ENCODE assay signal across 19 cellular contexts in genomic region chr2:33126973-33127372, GRCh38.
DNase-seq lines count a peak whose midpoint lies in the region; ATAC-seq and TF ChIP-seq lines count a peak whose summit lies in the region.
"Had no signal": no experiment of that assay in that cellular context is flagged by ENCODE, and none has a peak within 500 bp of the region (broad histone marks: within the 10 kb centered on the region; RNA-seq: fewer than 3 reads in every experiment).

No MANE protein-coding gene starts in this region.

- H3K36me3 ChIP-seq in right atrium auricular region = no peaks in the 10 kb centered on the region
- H3K36me3 ChIP-seq: upper lobe of left lung had no signal

- intact Hi-C loops in Right ventricle myocardium superior (cut with DNase I) = no loop called here

- peaks cover 0 to 5% of the 10 kb centered on the region in 2 donors for H3K4me1 ChIP-seq in right atrium auricular region
- H3K4me1 ChIP-seq: upper lobe of left lung had no signal

- ATAC-seq in Right ventricle myocardium superior (ENCODE audit: poor library complexity) = no peak
- ATAC-seq in GM18870 (IDR thresholded peaks at IDR 0.05; ENCODE audit: unreplicated experiment) = no peak
- no peak for ATAC-seq in stimulated activated effector memory CD8-positive, alpha-beta T cell treated with anti-CD3 and anti-CD28 coated beads, Interleukin-12 subunit alpha, Interleukin-12 subunit beta, amount 100 ng/mL, for 72 hours
- ATAC-seq: CD8-positive, alpha-beta T cell; left lobe of liver; Right ventricle myocardium inferior had no signal

- H3K4me3 Mint-ChIP-seq in stimulated activated effector memory CD8-positive, alpha-beta T cell treated with anti-CD3 and anti-CD28 coated beads, Interleukin-12 subunit alpha, Interleukin-12 subunit beta, amount 100 ng/mL, for 72 hours = no peak overlapping the region
- H3K4me3 Mint-ChIP-seq: CD8-positive, alpha-beta T cell had no signal

- TF ChIP-seq CTCF in right atrium auricular region (IDR thresholded peaks at IDR 0.05) (no peak), foreskin fibroblast (IDR thresholded peaks at IDR 0.05; ENCODE audit: low read depth, low read length) (no peak)

- no peak for DNase-seq in right atrium auricular region (ENCODE audit: low spot score)
- DNase-seq in Right ventricle myocardium superior = no peak
- DNase-seq in astrocyte of the hippocampus (ENCODE audit: low read depth, low spot score) = peak; percentile 42
- peak; percentile 64 to 83 for DNase-seq in foreskin fibroblast
- no peak for DNase-seq in NCI-H2196 (lab: John Stamatoyannopoulos, UW; ENCODE audit: unreplicated experiment)
- no peak for DNase-seq in activated gamma-delta T cell (lab: John Stamatoyannopoulos, UW)
- no peak for DNase-seq in stimulated activated effector memory CD8-positive, alpha-beta T cell treated with anti-CD3 and anti-CD28 coated beads, Interleukin-12 subunit alpha, Interleukin-12 subunit beta, amount 100 ng/mL, for 72 hours (ENCODE audit: low spot score in 2 of 2)
- DNase-seq: activated CD4-positive, alpha-beta T cell treated with anti-CD3 and anti-CD28 coated beads for 1 hour; activated CD8-positive, alpha-beta memory T cell treated with anti-CD3 and anti-CD28 coated beads, Interleukin-2, amount 50 U/mL, for 48 hours; activated naive CD4-positive, alpha-beta T cell treated with Interleukin-2 at 50 U/mL for 16 hours; CD8-positive, alpha-beta T cell; KG1; NCI-H2171 treated with DMSO at 0.1 percent for 48 hours; NK-92 treated with Interleukin-12 subunit alpha and Interleukin-12 subunit beta, amount 100 ng/mL, for 24 hours; nucleus accumbens; upper lobe of left lung had no signal

- H3K9me3 ChIP-seq in right atrium auricular region = no peaks in the 10 kb centered on the region
- H3K9me3 ChIP-seq: upper lobe of left lung had no signal

- no peaks in the 10 kb centered on the region for H3K9me3 Mint-ChIP-seq in stimulated activated effector memory CD8-positive, alpha-beta T cell treated with anti-CD3 and anti-CD28 coated beads, Interleukin-12 subunit alpha, Interleukin-12 subunit beta, amount 100 ng/mL, for 72 hours
- H3K9me3 Mint-ChIP-seq: CD8-positive, alpha-beta T cell had no signal

- H3K36me3 Mint-ChIP-seq in stimulated activated effector memory CD8-positive, alpha-beta T cell treated with anti-CD3 and anti-CD28 coated beads, Interleukin-12 subunit alpha, Interleukin-12 subunit beta, amount 100 ng/mL, for 72 hours = no peaks in the 10 kb centered on the region
- H3K36me3 Mint-ChIP-seq: CD8-positive, alpha-beta T cell had no signal

- H3K27ac ChIP-seq in right atrium auricular region = peak overlapping the region; percentile 38 to 45
- H3K27ac ChIP-seq: upper lobe of left lung had no signal

- no peaks in the 10 kb centered on the region for H3K4me1 Mint-ChIP-seq in stimulated activated effector memory CD8-positive, alpha-beta T cell treated with anti-CD3 and anti-CD28 coated beads, Interleukin-12 subunit alpha, Interleukin-12 subunit beta, amount 100 ng/mL, for 72 hours

- H3K27me3 ChIP-seq in right atrium auricular region = no peaks in the 10 kb centered on the region
- H3K27me3 ChIP-seq: upper lobe of left lung had no signal

- no peak overlapping the region for H3K27ac Mint-ChIP-seq in stimulated activated effector memory CD8-positive, alpha-beta T cell treated with anti-CD3 and anti-CD28 coated beads, Interleukin-12 subunit alpha, Interleukin-12 subunit beta, amount 100 ng/mL, for 72 hours
- H3K27ac Mint-ChIP-seq: CD8-positive, alpha-beta T cell had no signal

- H3K4me3 ChIP-seq in right atrium auricular region (no peak overlapping the region), foreskin fibroblast (ENCODE audit: low read depth in 1 of 2, low read length in 2 of 2) (no peak overlapping the region)
- H3K4me3 ChIP-seq: upper lobe of left lung had no signal

Comparison
In these comparisons a context has a peak if more than half of its experiments do, and no peak if none do; other contexts are left out.
1. DNase-seq: peak in astrocyte of the hippocampus (single experiment) and foreskin fibroblast (2 of 2); none in right atrium auricular region (single experiment), Right ventricle myocardium superior (single experiment), NCI-H2196 (single experiment), activated gamma-delta T cell (single experiment) and stimulated activated effector memory CD8-positive, alpha-beta T cell treated with anti-CD3 and anti-CD28 coated beads, Interleukin-12 subunit alpha, Interleukin-12 subunit beta, amount 100 ng/mL, for 72 hours (0 of 2).